Comparison of ENCODE assay signal across 2 cellular contexts in genomic region chr2:15963109-15963976, GRCh38.
TF ChIP-seq lines count a peak whose summit lies in the region.

No MANE protein-coding gene starts in this region.

TF ChIP-seq in HEK293, 187 proteins besides CTCF, POLR2A, EP300 and RAD21:
- peak; percentile 89 for TF ChIP-seq ZNF146 (tag by site-specific recombination; IDR thresholded peaks at IDR 0.05)

TF ChIP-seq in K562, 482 proteins besides CTCF, POLR2A, EP300 and RAD21:
- peak; percentile 60 for TF ChIP-seq ZNF146 (CRISPR knock-in tag; IDR thresholded peaks at IDR 0.05; ENCODE audit: unreplicated experiment)
